ENCODE assay signal across 1 cellular context in the genomic region with DNA sequence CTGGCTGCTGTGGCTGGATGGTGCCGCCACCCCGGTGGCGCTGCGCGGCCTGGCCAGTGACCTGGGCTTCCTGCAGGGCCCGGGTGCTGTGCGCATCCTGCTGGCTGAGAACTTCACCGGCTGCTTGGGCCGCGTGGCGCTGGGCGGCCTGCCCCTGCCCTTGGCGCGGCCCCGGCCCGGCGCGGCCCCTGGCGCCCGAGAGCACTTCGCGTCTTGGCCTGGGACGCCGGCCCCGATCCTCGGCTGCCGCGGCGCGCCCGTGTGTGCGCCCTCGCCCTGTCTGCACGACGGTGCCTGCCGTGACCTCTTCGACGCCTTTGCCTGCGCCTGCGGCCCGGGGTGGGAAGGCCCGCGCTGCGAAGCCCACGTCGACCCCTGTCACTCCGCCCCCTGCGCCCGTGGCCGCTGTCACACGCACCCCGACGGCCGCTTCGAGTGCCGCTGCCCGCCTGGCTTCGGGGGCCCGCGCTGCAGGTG.
TF ChIP-seq lines count a peak whose summit lies in the region.

No MANE protein-coding gene starts in this region.

TF ChIP-seq in H1, 55 proteins besides CTCF, POLR2A, EP300 and RAD21:
- TF ChIP-seq, protein P1, sequence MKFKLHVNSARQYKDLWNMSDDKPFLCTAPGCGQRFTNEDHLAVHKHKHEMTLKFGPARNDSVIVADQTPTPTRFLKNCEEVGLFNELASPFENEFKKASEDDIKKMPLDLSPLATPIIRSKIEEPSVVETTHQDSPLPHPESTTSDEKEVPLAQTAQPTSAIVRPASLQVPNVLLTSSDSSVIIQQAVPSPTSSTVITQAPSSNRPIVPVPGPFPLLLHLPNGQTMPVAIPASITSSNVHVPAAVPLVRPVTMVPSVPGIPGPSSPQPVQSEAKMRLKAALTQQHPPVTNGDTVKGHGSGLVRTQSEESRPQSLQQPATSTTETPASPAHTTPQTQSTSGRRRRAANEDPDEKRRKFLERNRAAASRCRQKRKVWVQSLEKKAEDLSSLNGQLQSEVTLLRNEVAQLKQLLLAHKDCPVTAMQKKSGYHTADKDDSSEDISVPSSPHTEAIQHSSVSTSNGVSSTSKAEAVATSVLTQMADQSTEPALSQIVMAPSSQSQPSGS (IDR thresholded peaks at IDR 0.05; ENCODE audit: low read length), result no peak
- no peak for TF ChIP-seq CBX8 (IDR thresholded peaks at IDR 0.05; ENCODE audit: borderline replicate concordance, low read depth, low read length)
- peak; percentile 40 for TF ChIP-seq RNF2 (IDR thresholded peaks at IDR 0.05; ENCODE audit: borderline replicate concordance, low read depth, low read length, missing control alignments, poor library complexity, severe bottlenecking)
- TF ChIP-seq ZNF274 (IDR thresholded peaks at IDR 0.05; ENCODE audit: borderline replicate concordance, extremely low read depth, low read length), result no peak
- TF ChIP-seq CHD2 (IDR thresholded peaks at IDR 0.05; ENCODE audit: low read length), result no peak
- TF ChIP-seq SRF (IDR thresholded peaks at IDR 0.05; ENCODE audit: low read depth, low read length), result no peak
- TF ChIP-seq, protein P2, sequence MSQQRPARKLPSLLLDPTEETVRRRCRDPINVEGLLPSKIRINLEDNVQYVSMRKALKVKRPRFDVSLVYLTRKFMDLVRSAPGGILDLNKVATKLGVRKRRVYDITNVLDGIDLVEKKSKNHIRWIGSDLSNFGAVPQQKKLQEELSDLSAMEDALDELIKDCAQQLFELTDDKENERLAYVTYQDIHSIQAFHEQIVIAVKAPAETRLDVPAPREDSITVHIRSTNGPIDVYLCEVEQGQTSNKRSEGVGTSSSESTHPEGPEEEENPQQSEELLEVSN (IDR thresholded peaks at IDR 0.05), result peak; percentile 31; the same call in 1 of the 2 replicates
- no peak for TF ChIP-seq SP1 (IDR thresholded peaks at IDR 0.05; ENCODE audit: low read depth, low read length)
- no peak for TF ChIP-seq HDAC2 (IDR thresholded peaks at IDR 0.05; ENCODE audit: borderline replicate concordance in 1 of 2, low read depth in 2 of 2, low read length in 2 of 2)
- TF ChIP-seq TCF12 (IDR thresholded peaks at IDR 0.05; ENCODE audit: low read depth, low read length), result no peak
- no peak for TF ChIP-seq PHF8 (conservative IDR thresholded peaks at IDR 0.05; ENCODE audit: low read depth, low read length)
- no peak for TF ChIP-seq CBX5 (IDR thresholded peaks at IDR 0.05; ENCODE audit: low read depth, low read length)
- no peak for TF ChIP-seq POU5F1 (IDR thresholded peaks at IDR 0.05; ENCODE audit: low read depth, low read length)
- TF ChIP-seq SIRT6 (IDR thresholded peaks at IDR 0.05; ENCODE audit: low read length), result no peak
- TF ChIP-seq TAF7 (optimal IDR thresholded peaks at IDR 0.05; ENCODE audit: borderline replicate concordance, low read depth, low read length), result no peak
- TF ChIP-seq CTBP2 (IDR thresholded peaks at IDR 0.05; ENCODE audit: borderline replicate concordance, insufficient read depth, insufficient read length, low read length), result peak; percentile 25
- TF ChIP-seq JUND (IDR thresholded peaks at IDR 0.05; ENCODE audit: low read length), result no peak
- TF ChIP-seq SUZ12 (IDR thresholded peaks at IDR 0.05; ENCODE audit: low read length), result peak; percentile 49; the same call in 1 of the 2 replicates
- no peak for TF ChIP-seq RBBP5 (IDR thresholded peaks at IDR 0.05; ENCODE audit: borderline replicate concordance, low read depth, low read length)
- TF ChIP-seq SP2 (IDR thresholded peaks at IDR 0.05; ENCODE audit: low read length), result no peak
TF ChIP-seq in H1: peak in this region for 4.
